ENCODE assay signal across 8 cellular contexts in genomic region chr9:95494022-95494415, GRCh38. TPM values are rescaled to one million over a fixed set of nuclear protein-coding genes. Genes with fewer than 3 reads are reported as not detected.
A peak's percentile ranks its signal among the peaks of the same experiment; 100 is the strongest.
DNase-seq lines count a peak whose midpoint lies in the region; ATAC-seq lines count a peak whose summit lies in the region.

No MANE protein-coding gene starts in this region.

- no peaks in the 10 kb centered on the region for H3K36me3 ChIP-seq in naive thymus-derived CD4-positive, alpha-beta T cell (ENCODE audit: control insufficient read depth in 2 of 3, insufficient read depth in 3 of 3, low read length in 3 of 3)

- peaks cover 61% of the 10 kb centered on the region for H3K4me1 Mint-ChIP-seq in activated T-cell treated with anti-CD3 and anti-CD28 coated beads, Interleukin-2, amount 50 U/mL, for 4 hours (ENCODE audit: low read depth)
- peaks cover 32 to 81% (median 70%) of the 10 kb centered on the region in 7 donors for H3K4me1 Mint-ChIP-seq in naive thymus-derived CD4-positive, alpha-beta T cell

- H3K4me3 ChIP-seq in naive thymus-derived CD4-positive, alpha-beta T cell (ENCODE audit: low read length), result peak overlapping the region; percentile 67

- POLR2A ChIA-PET in naive thymus-derived CD4-positive, alpha-beta T cell (lab: Charles Lee), result interaction anchor here (1.1 to 2.7 kb wide), 6 partner anchors 10 to 31 kb away, joined by 3 to 13 read pairs (median 9); no protein-coding TSS in a partner anchor

- intact Hi-C loops in naive thymus-derived CD4-positive, alpha-beta T cell (cut with micrococcal nuclease), result loop anchor here (1.0 to 5.0 kb wide), 5 partner anchors 13 to 383 kb away; partner anchors contain the start of genes FANCC (in 2 of the 2) and ERCC6L2 (in 1 of the 2)

- H3K36me3 Mint-ChIP-seq in activated T-cell treated with anti-CD3 and anti-CD28 coated beads, Interleukin-2, amount 50 U/mL, for 4 hours (ENCODE audit: insufficient read depth), result no peaks in the 10 kb centered on the region
- H3K36me3 Mint-ChIP-seq in naive thymus-derived CD4-positive, alpha-beta T cell, result no peaks in the 10 kb centered on the region

- H3K4me3 Mint-ChIP-seq in activated T-cell treated with anti-CD3 and anti-CD28 coated beads, Interleukin-2, amount 50 U/mL, for 4 hours, result peak overlapping the region; percentile 78
- H3K4me3 Mint-ChIP-seq in naive thymus-derived CD4-positive, alpha-beta T cell, result peak overlapping the region; percentile 75 to 94 (median 89)

- peaks cover 56 to 59% of the 10 kb centered on the region in 2 donors for H3K4me1 ChIP-seq in naive thymus-derived CD4-positive, alpha-beta T cell (ENCODE audit: control insufficient read depth in 2 of 2, insufficient read depth in 2 of 2, low read length in 2 of 2)

- no peaks in the 10 kb centered on the region for H3K9me3 ChIP-seq in naive thymus-derived CD4-positive, alpha-beta T cell (ENCODE audit: control insufficient read depth in 2 of 3, low read length in 3 of 3)

- H3K27ac ChIP-seq in naive thymus-derived CD4-positive, alpha-beta T cell (ENCODE audit: low read depth, low read length), result peak overlapping the region; percentile 47

- peak; percentile 56 for DNase-seq in activated CD4-positive, alpha-beta T cell treated with anti-CD3 and anti-CD28 coated beads for 48 hours
- no peak for DNase-seq in activated CD4-positive, alpha-beta T cell treated with anti-CD3 and anti-CD28 coated beads for 1 hour
- DNase-seq in NCI-H1930 (lab: John Stamatoyannopoulos, UW) (peak; percentile 70 to 75), H4 (ENCODE audit: low spot score) (no peak)
- peak; percentile 46 for DNase-seq in activated T-cell treated with anti-CD3 and anti-CD28 coated beads, Interleukin-2, amount 50 U/mL, for 4 hours
- peak in 3 of 9 donors; percentile 22 to 54 (median 33) for DNase-seq in naive thymus-derived CD4-positive, alpha-beta T cell

- peak; percentile 20 to 46 for ATAC-seq in activated T-cell treated with anti-CD3 and anti-CD28 coated beads, Interleukin-2, amount 50 U/mL, for 4 hours
- ATAC-seq in naive thymus-derived CD4-positive, alpha-beta T cell, result no peak
- ATAC-seq in GM18519 (IDR thresholded peaks at IDR 0.05; ENCODE audit: low FRiP score, unreplicated experiment), result no peak
- no peak for ATAC-seq in GM18502 (IDR thresholded peaks at IDR 0.05; ENCODE audit: poor library complexity, unreplicated experiment)

- no peaks in the 10 kb centered on the region for H3K9me3 Mint-ChIP-seq in activated T-cell treated with anti-CD3 and anti-CD28 coated beads, Interleukin-2, amount 50 U/mL, for 4 hours
- no peaks in the 10 kb centered on the region for H3K9me3 Mint-ChIP-seq in naive thymus-derived CD4-positive, alpha-beta T cell

- H3K27me3 ChIP-seq in naive thymus-derived CD4-positive, alpha-beta T cell (ENCODE audit: control insufficient read depth in 2 of 2, insufficient read depth in 2 of 2, low read length in 2 of 2), result no peaks in the 10 kb centered on the region

- no peaks in the 10 kb centered on the region for H3K27me3 Mint-ChIP-seq in activated T-cell treated with anti-CD3 and anti-CD28 coated beads, Interleukin-2, amount 50 U/mL, for 4 hours (ENCODE audit: low read depth)
- peaks cover 0 to 40% (median 0%) of the 10 kb centered on the region in 5 donors for H3K27me3 Mint-ChIP-seq in naive thymus-derived CD4-positive, alpha-beta T cell

- CTCF ChIA-PET in naive thymus-derived CD4-positive, alpha-beta T cell (lab: Charles Lee), result interaction anchor here (0.7 kb wide), 1 partner anchor 13 kb away, joined by 3 read pairs; no protein-coding TSS in a partner anchor

- H3K27ac Mint-ChIP-seq in naive thymus-derived CD4-positive, alpha-beta T cell, result peak overlapping the region; percentile 80 to 99 (median 94)

RNA-seq across cellular contexts. Expression of gene PTCH1, which starts 22.8 kb away (rescaled TPM):
- 1 to 10 TPM; 2.5 to 6.1 (median 4.1) TPM for total RNA-seq in activated T-cell treated with anti-CD3 and anti-CD28 coated beads, Interleukin-2, amount 50 U/mL, for 4 hours
- 10 to 100 TPM in 4 of 5 experiments, 1 to 10 TPM in 1; 5.7 to 28.9 (median 23.5) TPM for total RNA-seq in naive thymus-derived CD4-positive, alpha-beta T cell
- polyA plus RNA-seq in naive thymus-derived CD4-positive, alpha-beta T cell, result 10 to 100 TPM in 1 of 2 donors, 1 to 10 TPM in 1; 9.7 to 10.2 TPM
- total RNA-seq in H4 (2014; rRNA removed; shearing (Covaris generic)), result 7.5 and 12.3 TPM in 2 replicates

Comparison
In these comparisons a context has a peak if more than half of its experiments do, and no peak if none do; other contexts are left out.
1. DNase-seq: peak in activated CD4-positive, alpha-beta T cell treated with anti-CD3 and anti-CD28 coated beads for 48 hours (single experiment), NCI-H1930 (2 of 2) and activated T-cell treated with anti-CD3 and anti-CD28 coated beads, Interleukin-2, amount 50 U/mL, for 4 hours (single experiment); none in activated CD4-positive, alpha-beta T cell treated with anti-CD3 and anti-CD28 coated beads for 1 hour (single experiment) and H4 (single experiment).
2. ATAC-seq: peak in activated T-cell treated with anti-CD3 and anti-CD28 coated beads, Interleukin-2, amount 50 U/mL, for 4 hours (2 of 2); none in naive thymus-derived CD4-positive, alpha-beta T cell (single experiment), GM18519 (single experiment) and GM18502 (single experiment).